In the genomic region with DNA sequence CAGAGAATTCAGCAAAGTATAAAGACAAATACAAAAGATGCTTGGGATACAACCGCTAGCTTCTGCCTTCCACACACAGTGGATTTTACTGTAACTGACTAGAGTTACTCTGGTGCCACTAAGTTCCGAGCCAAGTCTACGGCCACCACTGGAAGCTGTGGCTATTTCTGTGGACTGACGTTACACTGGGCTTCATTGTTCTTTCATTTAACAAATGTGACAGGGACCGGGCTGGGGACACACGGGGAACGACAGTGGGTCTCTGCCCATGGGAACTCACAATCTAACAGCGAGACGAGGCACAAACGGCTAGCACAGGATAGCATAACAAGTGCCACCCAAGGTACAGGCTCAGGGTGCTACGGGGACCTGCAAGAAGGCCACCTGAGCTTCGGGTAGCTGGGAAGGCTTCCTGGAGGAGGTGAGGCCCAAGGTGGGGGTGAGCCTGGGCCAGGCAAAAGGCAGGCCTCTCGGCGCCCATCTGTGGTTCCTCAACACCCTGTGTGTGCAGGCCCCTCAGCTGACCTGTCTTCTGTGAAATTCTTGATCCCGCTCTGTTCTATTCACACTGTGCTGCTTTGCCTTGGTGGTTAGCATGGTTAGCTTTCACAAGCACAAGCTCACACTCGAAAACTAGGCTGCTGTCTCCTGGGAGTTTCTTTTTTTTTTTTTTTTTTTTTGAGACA, we compare ENCODE assay signal across 13 cellular contexts. TPM values are rescaled to one million over a fixed set of nuclear protein-coding genes. Genes with fewer than 3 reads are reported as not detected.
DNase-seq lines count a peak whose midpoint lies in the region; ATAC-seq and TF ChIP-seq lines count a peak whose summit lies in the region.
"Had no signal": no experiment of that assay in that cellular context is flagged by ENCODE, and none has a peak within 500 bp of the region (broad histone marks: within the 10 kb centered on the region; RNA-seq: fewer than 3 reads in every experiment).

No MANE protein-coding gene starts in this region.

- TF ChIP-seq CTCF in PC-9 (conservative IDR thresholded peaks at IDR 0.05) = no peak
- no peak for TF ChIP-seq CTCF in GM10266 (IDR thresholded peaks at IDR 0.05; ENCODE audit: control insufficient read depth, insufficient read depth, low read depth, missing control alignments)

- peaks cover 16% of the 10 kb centered on the region; the same call in 1 of the 2 replicates for H3F3A ChIP-seq in PC-9 (ENCODE audit: insufficient read depth, low read depth)

- peaks cover 12% of the 10 kb centered on the region for H3K36me3 ChIP-seq in PC-9 (ENCODE audit: low read depth)
- peaks cover 16% of the 10 kb centered on the region for H3K36me3 ChIP-seq in H7 (replicated peaks; ENCODE audit: control insufficient read depth, insufficient read depth, low read length)

- H2AFZ ChIP-seq in PC-9 = no peak overlapping the region

- H3K27ac ChIP-seq in PC-9 = no peak overlapping the region
- peak overlapping the region; percentile 58 for H3K27ac ChIP-seq in substantia nigra (ENCODE audit: low read depth, low read length, poor library complexity, severe bottlenecking)
- H3K27ac ChIP-seq: tibial artery had no signal

- H3K9me3 ChIP-seq in PC-9 (ENCODE audit: insufficient read depth, low read depth) = no peaks in the 10 kb centered on the region
- H3K9me3 ChIP-seq: tibial artery had no signal

- H3K9me2 ChIP-seq in PC-9 (ENCODE audit: insufficient read depth) = no peaks in the 10 kb centered on the region

- POLR2A ChIA-PET in PC-9 (lab: Charles Lee; ENCODE audit: unreplicated experiment) = interaction anchor here (0.5 kb wide), 1 partner anchor 23 kb away, joined by 3 read pairs; no protein-coding TSS in a partner anchor

- no peaks in the 10 kb centered on the region for H3K4me1 ChIP-seq in PC-9 (replicated peaks; ENCODE audit: insufficient read depth)

- CTCF ChIA-PET in PC-9 (lab: Charles Lee) = no interaction called here

- no peak overlapping the region for H3K4me3 ChIP-seq in PC-9
- H3K4me3 ChIP-seq in H7 (ENCODE audit: insufficient read depth, low read depth, low read length) = no peak overlapping the region
- H3K4me3 ChIP-seq: tibial artery had no signal

- 0 out of 2 replicates have a peak, but pooled peaks cover 5% of the 10 kb centered on the region for H3K79me2 ChIP-seq in PC-9 (ENCODE audit: low read depth)

- TSS peak; percentile 51 for BruUV-seq in PC-9 (replicated peaks; lab: Mats Ljungman, UMichigan)

- H3K4me2 ChIP-seq in PC-9 = no peak overlapping the region

- DNase-seq in Right ventricle myocardium inferior (ENCODE audit: missing footprints) (peak; percentile 45), left cardiac atrium (no peak), PC-9 (no peak), globus pallidus (ENCODE audit: low spot score) (peak; percentile 80), substantia nigra (lab: John Stamatoyannopoulos, UW) (peak in 31 of 49 donors; percentile 6 to 77 (median 24)), T-helper 9 cell (no peak), GM10266 (ENCODE audit: extremely low spot score) (no peak), H7 (no peak)
- DNase-seq: effector CD4-positive, alpha-beta T cell; KG1; mesendoderm; NCI-H1417 treated with DMSO at 0.1 percent for 48 hours; tibial artery had no signal

- H3K27me3 ChIP-seq in PC-9 (ENCODE audit: insufficient read depth, low read depth) = no peaks in the 10 kb centered on the region
- H3K27me3 ChIP-seq in H7 (ENCODE audit: control insufficient read depth, insufficient read depth, low read length) = no peaks in the 10 kb centered on the region
- H3K27me3 ChIP-seq: tibial artery had no signal

- ATAC-seq in Right ventricle myocardium inferior (no peak), left cardiac atrium (no peak)

- peaks cover 19% of the 10 kb centered on the region for H4K20me1 ChIP-seq in PC-9 (ENCODE audit: insufficient read depth)

- intact Hi-C loops in Right ventricle myocardium inferior (cut with DNase I) (no loop called here), left cardiac atrium (cut with DNase I) (no loop called here), PC-9 (cut with micrococcal nuclease; ENCODE audit: unreplicated experiment) (no loop called here)

RNA-seq across cellular contexts. Expression of a gene that starts 10.3 kb away (rescaled TPM):
- total RNA-seq in Right ventricle myocardium inferior = 0.30 TPM
- under 1 TPM; 0.34 to 0.38 TPM for total RNA-seq in left cardiac atrium
- total RNA-seq in PC-9 (2021) = 0.85 TPM in 1 of 2 replicates, not detected in the other
- total RNA-seq in H7 (2014; rRNA removed; shearing (Covaris generic)) = 0.59 and 0.73 TPM in 2 replicates

RNA-seq across cellular contexts. Expression of a gene that starts 22.0 kb away (rescaled TPM):
- total RNA-seq in Right ventricle myocardium inferior (10.4 TPM), left cardiac atrium (10 to 100 TPM; 16.6 to 18.9 TPM), PC-9 (2021) (15.3 and 19.2 TPM in 2 replicates)
- total RNA-seq in H7 (2014; rRNA removed; shearing (Covaris generic)) = 10.7 and 15.0 TPM in 2 replicates

RNA-seq across cellular contexts. Expression of a gene that starts 22.3 kb away (rescaled TPM):
- total RNA-seq in Right ventricle myocardium inferior (30.4 TPM), left cardiac atrium (10 to 100 TPM; 28.1 to 29.8 TPM), PC-9 (2021) (66.8 and 101 TPM in 2 replicates)
- 104 and 109 TPM in 2 replicates for total RNA-seq in H7 (2014; rRNA removed; shearing (Covaris generic))

RNA-seq across cellular contexts. Expression of a gene that starts 29.5 kb away (rescaled TPM):
- total RNA-seq in Right ventricle myocardium inferior (44.9 TPM), left cardiac atrium (10 to 100 TPM; 28.3 to 36.0 TPM), PC-9 (2021) (52.1 and 62.3 TPM in 2 replicates)
- 10.2 and 12.6 TPM in 2 replicates for total RNA-seq in H7 (2014; rRNA removed; shearing (Covaris generic))

RNA-seq across cellular contexts. Expression of a gene that starts 29.9 kb away (rescaled TPM):
- 37.2 TPM for total RNA-seq in Right ventricle myocardium inferior
- total RNA-seq in left cardiac atrium = 10 to 100 TPM; 33.5 to 36.6 TPM
- 109 and 143 TPM in 2 replicates for total RNA-seq in PC-9 (2021)
- total RNA-seq in H7 (2014; rRNA removed; shearing (Covaris generic)) = 7.2 and 12.9 TPM in 2 replicates

Comparison
In these comparisons a context has a peak if more than half of its experiments do, and no peak if none do; other contexts are left out.
1. DNase-seq: peak in Right ventricle myocardium inferior (single experiment), globus pallidus (single experiment) and substantia nigra (31 of 49); none in left cardiac atrium (single experiment), PC-9 (0 of 2), T-helper 9 cell (single experiment), GM10266 (single experiment) and H7 (single experiment).